In genomic region chr12:29816869-29817730, GRCh38 we compare ENCODE assay signal across 19 cellular contexts. TPM values are rescaled to one million over a fixed set of nuclear protein-coding genes. Genes with fewer than 3 reads are reported as not detected.
DNase-seq lines count a peak whose midpoint lies in the region; ATAC-seq, FAIRE-seq and TF ChIP-seq lines count a peak whose summit lies in the region.
"Had no signal": no experiment of that assay in that cellular context is flagged by ENCODE, and none has a peak within 500 bp of the region (broad histone marks: within the 10 kb centered on the region; RNA-seq: fewer than 3 reads in every experiment).

No MANE protein-coding gene starts in this region.

- H3K4me3 Mint-ChIP-seq in GM23338, result no peak overlapping the region
- peak overlapping the region; percentile 31 for H3K4me3 Mint-ChIP-seq in type B pancreatic cell
- H3K4me3 Mint-ChIP-seq in activated CD4-positive, alpha-beta memory T cell treated with anti-CD3 and anti-CD28 coated beads, Interleukin-2, amount 10 ng/mL, durations not matched to agents 7 days and 5 days, result no peak overlapping the region
- H3K4me3 Mint-ChIP-seq: CD4-positive, alpha-beta T cell; HFFc6 had no signal

- TF ChIP-seq CTCF in GM23338 (conservative IDR thresholded peaks at IDR 0.05; ENCODE audit: low read depth in 2 of 2) (no peak), H1 (IDR thresholded peaks at IDR 0.05; ENCODE audit: control extremely low read depth in 1 of 3, insufficient read depth in 1 of 3, low read depth in 1 of 3, low read length in 3 of 3) (no peak), type B pancreatic cell (conservative IDR thresholded peaks at IDR 0.05) (no peak)

- H3K23me2 ChIP-seq in H1 (ENCODE audit: low read depth, low read length), result no peaks in the 10 kb centered on the region

- H4K8ac ChIP-seq in H1 (ENCODE audit: extremely low read depth, insufficient read depth, low read length) (no peak overlapping the region), trophoblast cell (ENCODE audit: low read depth, low read length) (no peak overlapping the region)

- no peak overlapping the region for H3K56ac ChIP-seq in H1 (replicated peaks; ENCODE audit: insufficient read length, low read depth, low read length)

- no peak overlapping the region for H3K14ac ChIP-seq in H1 (ENCODE audit: insufficient read length)
- no peak overlapping the region for H3K14ac ChIP-seq in trophoblast cell (ENCODE audit: low read length)

- H2BK12ac ChIP-seq in H1 (ENCODE audit: low read depth, low read length), result no peak overlapping the region
- H2BK12ac ChIP-seq in trophoblast cell (ENCODE audit: low read length), result no peak overlapping the region

- H3K18ac ChIP-seq in H1 (ENCODE audit: extremely low read depth, low read length) (no peak overlapping the region), trophoblast cell (ENCODE audit: low read length) (no peak overlapping the region)

- no peak overlapping the region for H3K27ac Mint-ChIP-seq in GM23338
- peak overlapping the region; percentile 41 for H3K27ac Mint-ChIP-seq in type B pancreatic cell
- H3K27ac Mint-ChIP-seq in activated CD4-positive, alpha-beta memory T cell treated with anti-CD3 and anti-CD28 coated beads, Interleukin-2, amount 10 ng/mL, durations not matched to agents 7 days and 5 days, result no peak overlapping the region
- H3K27ac Mint-ChIP-seq: CD4-positive, alpha-beta T cell; HFFc6 had no signal

- no peak for TF ChIP-seq POLR2A in H1 (IDR thresholded peaks at IDR 0.05; ENCODE audit: control extremely low read depth in 1 of 2, low read depth in 2 of 2, low read length in 2 of 2)

- no peak overlapping the region for H3K27ac ChIP-seq in GM23338 (ENCODE audit: low read depth)
- H3K27ac ChIP-seq in H1 (ENCODE audit: low read depth, low read length), result no peak overlapping the region
- H3K27ac ChIP-seq in trophoblast cell (ENCODE audit: low read depth, low read length), result no peak overlapping the region
- H3K27ac ChIP-seq: BLaER1 treated with 17β-estradiol and CSF1 and Interleukin-3, amounts not matched to agents 10 nM and 100 nM had no signal

- WGBS in H1 (ENCODE audit: extremely low coverage in 1 of 2, insufficient coverage in 1 of 2, insufficient read length in 1 of 2, insufficient replicate concordance in 2 of 2, low coverage in 1 of 2, low lambda C conversion rate in 2 of 2, missing lambda C conversion rate in 1 of 2), 2 experiments, result 88% methylated on average over 2 of the region's 2 CpGs; no CpG with 5 or more reads in 1 of the 2 experiments
- no CpG with 5 or more reads among the region's 2 CpGs for WGBS in trophoblast cell (ENCODE audit: extremely low coverage, insufficient coverage, insufficient read length)

- H2BK5ac ChIP-seq in H1 (ENCODE audit: low read depth, low read length) (no peak overlapping the region), trophoblast cell (ENCODE audit: low read depth, low read length, poor library complexity) (no peak overlapping the region)

- peaks cover 3% of the 10 kb centered on the region; the same call in 2 of the 3 replicates for H3K9me3 Mint-ChIP-seq in GM23338
- H3K9me3 Mint-ChIP-seq in type B pancreatic cell, result no peaks in the 10 kb centered on the region
- peaks cover 6% of the 10 kb centered on the region for H3K9me3 Mint-ChIP-seq in activated CD4-positive, alpha-beta memory T cell treated with anti-CD3 and anti-CD28 coated beads, Interleukin-2, amount 10 ng/mL, durations not matched to agents 7 days and 5 days

- no peak for TF ChIP-seq EP300 in H1 (IDR thresholded peaks at IDR 0.05; ENCODE audit: borderline replicate concordance in 1 of 2, low read depth in 2 of 2, low read length in 2 of 2)

- H3K4me3 ChIP-seq in GM23338, result no peak overlapping the region
- H3K4me3 ChIP-seq in H1 (ENCODE audit: extremely low read depth in 1 of 4, insufficient read depth in 2 of 4, low read depth in 3 of 4, low read length in 4 of 4), result no peak overlapping the region
- no peak overlapping the region for H3K4me3 ChIP-seq in trophoblast cell (ENCODE audit: low read depth, low read length)
- H3K4me3 ChIP-seq: BLaER1 treated with 17β-estradiol and CSF1 and Interleukin-3, amounts not matched to agents 10 nM and 100 nM; GM12878; HAP-1; K562 had no signal

- no peak for TF ChIP-seq RAD21 in H1 (IDR thresholded peaks at IDR 0.05 in 1 of 2, conservative IDR thresholded peaks at IDR 0.05 in 1 of 2; ENCODE audit: low read depth in 2 of 2, low read length in 2 of 2)

- no peak overlapping the region for H4K12ac ChIP-seq in trophoblast cell (ENCODE audit: low read depth, low read length)

- H2BK120ac ChIP-seq in H1 (replicated peaks; ENCODE audit: low read depth, low read length) (no peak overlapping the region), trophoblast cell (ENCODE audit: insufficient read depth, low read length, poor library complexity) (no peak overlapping the region)

- H3K9ac ChIP-seq in H1 (replicated peaks in 1 of 4; ENCODE audit: extremely low read depth in 1 of 4, low read depth in 3 of 4, low read length in 3 of 4) (no peak overlapping the region), trophoblast cell (ENCODE audit: low read length) (no peak overlapping the region)
- H3K9ac ChIP-seq: BLaER1 treated with 17β-estradiol and CSF1 and Interleukin-3, amounts not matched to agents 10 nM and 100 nM had no signal

- no peaks in the 10 kb centered on the region for H3K79me1 ChIP-seq in H1 (ENCODE audit: low read depth, low read length)
- no peaks in the 10 kb centered on the region for H3K79me1 ChIP-seq in trophoblast cell (ENCODE audit: low read length)

- H3K23ac ChIP-seq in H1 (ENCODE audit: insufficient read length) (no peak overlapping the region), trophoblast cell (ENCODE audit: low read length) (no peak overlapping the region)

- H3K4me1 ChIP-seq in GM23338 (ENCODE audit: insufficient read depth) (no peaks in the 10 kb centered on the region), H1 (replicated peaks in 1 of 4; ENCODE audit: control insufficient read depth in 3 of 4, insufficient read depth in 4 of 4, low read length in 3 of 4) (no peaks in the 10 kb centered on the region), trophoblast cell (ENCODE audit: control insufficient read depth in 1 of 2, insufficient read depth in 2 of 2, low read length in 2 of 2) (no peaks in the 10 kb centered on the region)
- H3K4me1 ChIP-seq: BLaER1 treated with 17β-estradiol and CSF1 and Interleukin-3, amounts not matched to agents 10 nM and 100 nM had no signal

- no peaks in the 10 kb centered on the region for H3F3A ChIP-seq in GM23338 (replicated peaks; ENCODE audit: low read depth)

- H3K27me3 Mint-ChIP-seq in GM23338 (ENCODE audit: insufficient read depth, low read depth, poor library complexity), result no peaks in the 10 kb centered on the region
- peaks cover 3% of the 10 kb centered on the region for H3K27me3 Mint-ChIP-seq in type B pancreatic cell
- H3K27me3 Mint-ChIP-seq in activated CD4-positive, alpha-beta memory T cell treated with anti-CD3 and anti-CD28 coated beads, Interleukin-2, amount 10 ng/mL, durations not matched to agents 7 days and 5 days, result no peaks in the 10 kb centered on the region
- H3K27me3 Mint-ChIP-seq: CD4-positive, alpha-beta T cell had no signal

- H4K91ac ChIP-seq in H1 (replicated peaks; ENCODE audit: insufficient read length, low read length) (no peak overlapping the region), trophoblast cell (ENCODE audit: low read depth, low read length) (no peak overlapping the region)

- H3K36me3 ChIP-seq in GM23338 (ENCODE audit: insufficient read depth) (no peaks in the 10 kb centered on the region), H1 (ENCODE audit: control insufficient read depth in 2 of 4, insufficient read depth in 4 of 4, low read length in 3 of 4) (no peaks in the 10 kb centered on the region), trophoblast cell (ENCODE audit: control insufficient read depth in 1 of 2, insufficient read depth in 2 of 2, low read length in 2 of 2) (no peaks in the 10 kb centered on the region)
- H3K36me3 ChIP-seq: BLaER1 treated with 17β-estradiol and CSF1 and Interleukin-3, amounts not matched to agents 10 nM and 100 nM; HAP-1 had no signal

- H3K79me2 ChIP-seq in GM23338 (replicated peaks; ENCODE audit: insufficient read depth) (no peaks in the 10 kb centered on the region), H1 (ENCODE audit: control insufficient read depth in 1 of 2, insufficient read depth in 2 of 2, low read length in 2 of 2) (no peaks in the 10 kb centered on the region), trophoblast cell (ENCODE audit: control insufficient read depth, insufficient read depth, low read length, poor library complexity) (no peaks in the 10 kb centered on the region)

- peaks cover 9% of the 10 kb centered on the region for H3K9me2 ChIP-seq in GM23338 (ENCODE audit: insufficient read depth)

- CTCF ChIA-PET in H1 (lab: Charles Lee; ENCODE audit: partially characterized antibody), result no interaction called here
- CTCF ChIA-PET in activated CD4-positive, alpha-beta memory T cell treated with anti-CD3 and anti-CD28 coated beads, Interleukin-2, amount 10 ng/mL, durations not matched to agents 7 days and 5 days (lab: Charles Lee), result no interaction called here

- POLR2A ChIA-PET in H1 (lab: Charles Lee; ENCODE audit: partially characterized antibody), result no interaction called here
- POLR2A ChIA-PET in activated CD4-positive, alpha-beta memory T cell treated with anti-CD3 and anti-CD28 coated beads, Interleukin-2, amount 10 ng/mL, durations not matched to agents 7 days and 5 days (lab: Charles Lee), result no interaction called here

- no peaks in the 10 kb centered on the region for H3K4me1 Mint-ChIP-seq in GM23338
- no peaks in the 10 kb centered on the region for H3K4me1 Mint-ChIP-seq in type B pancreatic cell (ENCODE audit: unreplicated experiment)
- no peaks in the 10 kb centered on the region for H3K4me1 Mint-ChIP-seq in activated CD4-positive, alpha-beta memory T cell treated with anti-CD3 and anti-CD28 coated beads, Interleukin-2, amount 10 ng/mL, durations not matched to agents 7 days and 5 days

- H3K4ac ChIP-seq in H1 (replicated peaks; ENCODE audit: insufficient read length, low read depth, low read length) (no peak overlapping the region), trophoblast cell (ENCODE audit: low read depth, low read length) (no peak overlapping the region)

- H2AFZ ChIP-seq in GM23338 (peak overlapping the region; percentile 43; the same call in 1 of the 2 replicates), H1 (ENCODE audit: low read length) (0 out of 2 replicates have a peak overlapping the region, but pooled peaks have one; percentile 17), trophoblast cell (ENCODE audit: insufficient read depth, low read length, poor library complexity) (no peak overlapping the region)

- H3K4me2 ChIP-seq in GM23338, result no peak overlapping the region
- H3K4me2 ChIP-seq in H1 (ENCODE audit: insufficient read depth in 1 of 2, low read depth in 2 of 2, low read length in 2 of 2), result no peak overlapping the region
- H3K4me2 ChIP-seq in trophoblast cell (ENCODE audit: low read length), result no peak overlapping the region
- H3K4me2 ChIP-seq: BLaER1 treated with 17β-estradiol and CSF1 and Interleukin-3, amounts not matched to agents 10 nM and 100 nM had no signal

- H2BK20ac ChIP-seq in H1 (ENCODE audit: low read length), result no peak overlapping the region

- H4K5ac ChIP-seq in H1 (ENCODE audit: insufficient read length, low read depth, low read length), result no peak overlapping the region

- ATAC-seq in GM23338, result no peak
- ATAC-seq: GM12878, K562 had no signal

- peaks cover 3% of the 10 kb centered on the region; the same call in 1 of the 3 replicates for H3K36me3 Mint-ChIP-seq in GM23338 (ENCODE audit: low read depth)
- H3K36me3 Mint-ChIP-seq in type B pancreatic cell, result no peaks in the 10 kb centered on the region
- no peaks in the 10 kb centered on the region for H3K36me3 Mint-ChIP-seq in activated CD4-positive, alpha-beta memory T cell treated with anti-CD3 and anti-CD28 coated beads, Interleukin-2, amount 10 ng/mL, durations not matched to agents 7 days and 5 days (ENCODE audit: low read depth)

- H2BK15ac ChIP-seq in H1 (ENCODE audit: low read length), result no peak overlapping the region

- no peaks in the 10 kb centered on the region for H3K27me3 ChIP-seq in GM23338 (ENCODE audit: insufficient read depth)
- no peaks in the 10 kb centered on the region for H3K27me3 ChIP-seq in H1 (replicated peaks in 1 of 4; ENCODE audit: control insufficient read depth in 3 of 4, extremely low read depth in 1 of 4, insufficient read depth in 3 of 4, low read length in 3 of 4)
- H3K27me3 ChIP-seq in trophoblast cell (ENCODE audit: insufficient read depth, low read length), result no peaks in the 10 kb centered on the region
- H3K27me3 ChIP-seq: BLaER1 treated with 17β-estradiol and CSF1 and Interleukin-3, amounts not matched to agents 10 nM and 100 nM had no signal

- no peak for FAIRE-seq in H1 (lab: Jason Lieb, UNC)
- FAIRE-seq: GM12878, K562 had no signal

- H4K20me1 ChIP-seq in GM23338 (replicated peaks; ENCODE audit: insufficient read depth) (no peaks in the 10 kb centered on the region), H1 (replicated peaks in 1 of 2; ENCODE audit: control insufficient read depth in 1 of 2, insufficient read depth in 2 of 2, low read length in 2 of 2) (no peaks in the 10 kb centered on the region)
- H4K20me1 ChIP-seq: BLaER1 treated with 17β-estradiol and CSF1 and Interleukin-3, amounts not matched to agents 10 nM and 100 nM had no signal

- no peaks in the 10 kb centered on the region for H3K9me3 ChIP-seq in H1 (ENCODE audit: insufficient read depth in 2 of 2, low read depth in 1 of 2, low read length in 1 of 2)
- H3K9me3 ChIP-seq in trophoblast cell (ENCODE audit: insufficient read depth, low read depth, low read length), result no peaks in the 10 kb centered on the region
- H3K9me3 ChIP-seq: HAP-1 had no signal

- H2AK5ac ChIP-seq in H1 (ENCODE audit: low read depth, low read length) (no peak overlapping the region), trophoblast cell (ENCODE audit: low read length) (no peak overlapping the region)

- DNase-seq in GM23338 (ENCODE audit: low spot score), result no peak
- DNase-seq in H1 (ENCODE audit: low read depth in 1 of 2, low spot score in 2 of 2), result no peak
- DNase-seq in lung microvascular endothelial cell (ENCODE audit: low read depth in 2 of 2), result peak; percentile 65 to 79
- no peak for DNase-seq in type B pancreatic cell (ENCODE audit: extremely low spot score, unreplicated experiment)
- no peak for DNase-seq in trophoblast cell
- DNase-seq in activated CD4-positive, alpha-beta memory T cell treated with anti-CD3 and anti-CD28 coated beads, Interleukin-2, amount 10 ng/mL, durations not matched to agents 7 days and 5 days, result no peak
- no peak for DNase-seq in nucleus accumbens (lab: John Stamatoyannopoulos, UW)
- DNase-seq: 8988T; AML-193; Calu3; CD4-positive, alpha-beta T cell; DMS79; GOT3; HFFc6 had no signal

RNA-seq across cellular contexts. Expression of gene TMTC1, which starts 33.4 kb away (rescaled TPM):
- total RNA-seq in GM23338 (2014; rRNA removed; shearing (Covaris generic)), result 19.7 and 24.3 TPM in 2 replicates
- polyA plus RNA-seq in GM23338 (2016; fragmentation: Nextera tagmentation; extraction: Ambion mirVana) (4.8 and 6.0 TPM in 2 replicates), H1 (2011; rRNA removed) (8.5 and 15.4 TPM in 2 replicates)
- 19.8 and 20.8 TPM in 2 replicates for total RNA-seq in H1 (2021; fragmentation: NEBNext Ultra II Directional; extraction: Animal tissue kit (Norgen Biotek cat#: 25700))
- 11.2 TPM for polyA plus RNA-seq in H1 (2011; cell fraction: cytosol; rRNA removed)
- 12.2 TPM for polyA plus RNA-seq in H1 (2011; cell fraction: nucleus; rRNA removed)
- polyA plus RNA-seq in H1 (2012, experiment 1 of 2), result 13.3 to 16.5 TPM (median 14.1 TPM) in 4 replicates
- 2.3 TPM for polyA plus RNA-seq in H1 (2012, experiment 2 of 2)
- 6.8 TPM for polyA plus RNA-seq in H1 (2013, experiment 1 of 2)
- 7.4 TPM for polyA plus RNA-seq in H1 (2013, experiment 2 of 2)
- 50.1 and 70.9 TPM in 2 replicates for polyA minus RNA-seq in H1 (2011; rRNA and poly(A)+ RNA removed)
- 23.5 TPM for polyA minus RNA-seq in H1 (2011; cell fraction: cytosol; rRNA and poly(A)+ RNA removed)
- polyA minus RNA-seq in H1 (2011; cell fraction: nucleus; rRNA and poly(A)+ RNA removed), result 71.0 TPM
- total RNA-seq in lung microvascular endothelial cell (1.7 and 6.9 TPM in 2 replicates), type B pancreatic cell (ENCODE audit: low replicate concordance) (24.0 and 48.7 TPM in 2 replicates)
- polyA plus RNA-seq in trophoblast cell (2013), result 2.4 and 2.5 TPM in 2 replicates
- total RNA-seq in activated CD4-positive, alpha-beta memory T cell treated with anti-CD3 and anti-CD28 coated beads, Interleukin-2, amount 10 ng/mL, durations not matched to agents 7 days and 5 days, result under 1 TPM; 0.63 to 0.93 TPM
- total RNA-seq: CD4-positive, alpha-beta T cell; G401; HFFc6 had no signal

Comparison
In these comparisons a context has a peak if more than half of its experiments do, and no peak if none do; other contexts are left out.
1. DNase-seq: peak in lung microvascular endothelial cell (2 of 2); none in GM23338 (single experiment), H1 (0 of 2), type B pancreatic cell (single experiment), trophoblast cell (0 of 2), activated CD4-positive, alpha-beta memory T cell treated with anti-CD3 and anti-CD28 coated beads, Interleukin-2, amount 10 ng/mL, durations not matched to agents 7 days and 5 days (single experiment) and nucleus accumbens (0 of 56).